In the genomic region with DNA sequence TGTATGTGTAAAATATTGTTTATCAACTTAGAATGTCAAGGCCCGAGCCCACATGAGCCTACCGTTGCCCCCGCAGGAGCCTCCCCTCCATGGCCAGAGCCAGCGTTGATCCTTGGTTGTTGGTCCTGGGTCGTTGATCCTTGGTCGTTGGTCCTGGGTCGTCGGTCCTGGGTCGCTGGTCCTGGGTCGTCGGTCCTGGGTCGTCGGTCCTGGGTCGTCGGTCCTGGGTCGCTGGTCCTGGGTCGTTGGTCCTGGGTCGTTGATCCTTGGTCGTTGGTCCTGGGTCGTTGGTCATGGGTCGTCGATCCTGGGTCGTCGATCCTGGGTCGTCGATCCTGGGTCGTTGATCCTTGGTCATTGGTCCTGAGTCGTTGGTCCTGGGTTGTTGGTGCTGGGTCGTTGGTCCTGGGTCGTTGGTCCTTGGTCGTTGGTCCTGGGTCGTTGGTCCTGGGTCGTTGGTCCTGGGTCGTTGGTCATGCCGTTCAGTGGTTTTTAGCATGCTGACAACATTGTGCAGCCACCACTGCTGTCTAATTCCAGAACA, we compare ENCODE assay signal across 2 cellular contexts.
TF ChIP-seq lines count a peak whose summit lies in the region.

No MANE protein-coding gene starts in this region.

TF ChIP-seq in liver, 16 proteins besides CTCF, POLR2A, EP300 and RAD21:
- peak; percentile 46 for TF ChIP-seq SP1 (IDR thresholded peaks at IDR 0.05)
- no peak for TF ChIP-seq JUND (IDR thresholded peaks at IDR 0.05)
- peak in 1 of 2 donors; percentile 34 for TF ChIP-seq HNF4A (conservative IDR thresholded peaks at IDR 0.05)
- peak; percentile 98 to 99 for TF ChIP-seq RXRA (IDR thresholded peaks at IDR 0.05)
- TF ChIP-seq ATF3 (IDR thresholded peaks at IDR 0.05): no peak
- TF ChIP-seq ZBTB33 (IDR thresholded peaks at IDR 0.05): no peak
- TF ChIP-seq REST (IDR thresholded peaks at IDR 0.05): no peak
- no peak for TF ChIP-seq FOXA1 (IDR thresholded peaks at IDR 0.05)
- no peak for TF ChIP-seq FOXA2 (IDR thresholded peaks at IDR 0.05)
- peak; percentile 92 for TF ChIP-seq NR2F2 (IDR thresholded peaks at IDR 0.05)
- TF ChIP-seq HNF4G (IDR thresholded peaks at IDR 0.05): no peak
- TF ChIP-seq GABPA (IDR thresholded peaks at IDR 0.05 in 1 of 2, conservative IDR thresholded peaks at IDR 0.05 in 1 of 2): no peak

TF ChIP-seq in H1, 55 proteins besides CTCF, POLR2A, EP300 and RAD21:
- TF ChIP-seq SIRT6 (IDR thresholded peaks at IDR 0.05; ENCODE audit: low read length): no peak
- no peak for TF ChIP-seq BCL11A (IDR thresholded peaks at IDR 0.05; ENCODE audit: low read depth in 2 of 2, low read length in 2 of 2)
- TF ChIP-seq, protein P1, sequence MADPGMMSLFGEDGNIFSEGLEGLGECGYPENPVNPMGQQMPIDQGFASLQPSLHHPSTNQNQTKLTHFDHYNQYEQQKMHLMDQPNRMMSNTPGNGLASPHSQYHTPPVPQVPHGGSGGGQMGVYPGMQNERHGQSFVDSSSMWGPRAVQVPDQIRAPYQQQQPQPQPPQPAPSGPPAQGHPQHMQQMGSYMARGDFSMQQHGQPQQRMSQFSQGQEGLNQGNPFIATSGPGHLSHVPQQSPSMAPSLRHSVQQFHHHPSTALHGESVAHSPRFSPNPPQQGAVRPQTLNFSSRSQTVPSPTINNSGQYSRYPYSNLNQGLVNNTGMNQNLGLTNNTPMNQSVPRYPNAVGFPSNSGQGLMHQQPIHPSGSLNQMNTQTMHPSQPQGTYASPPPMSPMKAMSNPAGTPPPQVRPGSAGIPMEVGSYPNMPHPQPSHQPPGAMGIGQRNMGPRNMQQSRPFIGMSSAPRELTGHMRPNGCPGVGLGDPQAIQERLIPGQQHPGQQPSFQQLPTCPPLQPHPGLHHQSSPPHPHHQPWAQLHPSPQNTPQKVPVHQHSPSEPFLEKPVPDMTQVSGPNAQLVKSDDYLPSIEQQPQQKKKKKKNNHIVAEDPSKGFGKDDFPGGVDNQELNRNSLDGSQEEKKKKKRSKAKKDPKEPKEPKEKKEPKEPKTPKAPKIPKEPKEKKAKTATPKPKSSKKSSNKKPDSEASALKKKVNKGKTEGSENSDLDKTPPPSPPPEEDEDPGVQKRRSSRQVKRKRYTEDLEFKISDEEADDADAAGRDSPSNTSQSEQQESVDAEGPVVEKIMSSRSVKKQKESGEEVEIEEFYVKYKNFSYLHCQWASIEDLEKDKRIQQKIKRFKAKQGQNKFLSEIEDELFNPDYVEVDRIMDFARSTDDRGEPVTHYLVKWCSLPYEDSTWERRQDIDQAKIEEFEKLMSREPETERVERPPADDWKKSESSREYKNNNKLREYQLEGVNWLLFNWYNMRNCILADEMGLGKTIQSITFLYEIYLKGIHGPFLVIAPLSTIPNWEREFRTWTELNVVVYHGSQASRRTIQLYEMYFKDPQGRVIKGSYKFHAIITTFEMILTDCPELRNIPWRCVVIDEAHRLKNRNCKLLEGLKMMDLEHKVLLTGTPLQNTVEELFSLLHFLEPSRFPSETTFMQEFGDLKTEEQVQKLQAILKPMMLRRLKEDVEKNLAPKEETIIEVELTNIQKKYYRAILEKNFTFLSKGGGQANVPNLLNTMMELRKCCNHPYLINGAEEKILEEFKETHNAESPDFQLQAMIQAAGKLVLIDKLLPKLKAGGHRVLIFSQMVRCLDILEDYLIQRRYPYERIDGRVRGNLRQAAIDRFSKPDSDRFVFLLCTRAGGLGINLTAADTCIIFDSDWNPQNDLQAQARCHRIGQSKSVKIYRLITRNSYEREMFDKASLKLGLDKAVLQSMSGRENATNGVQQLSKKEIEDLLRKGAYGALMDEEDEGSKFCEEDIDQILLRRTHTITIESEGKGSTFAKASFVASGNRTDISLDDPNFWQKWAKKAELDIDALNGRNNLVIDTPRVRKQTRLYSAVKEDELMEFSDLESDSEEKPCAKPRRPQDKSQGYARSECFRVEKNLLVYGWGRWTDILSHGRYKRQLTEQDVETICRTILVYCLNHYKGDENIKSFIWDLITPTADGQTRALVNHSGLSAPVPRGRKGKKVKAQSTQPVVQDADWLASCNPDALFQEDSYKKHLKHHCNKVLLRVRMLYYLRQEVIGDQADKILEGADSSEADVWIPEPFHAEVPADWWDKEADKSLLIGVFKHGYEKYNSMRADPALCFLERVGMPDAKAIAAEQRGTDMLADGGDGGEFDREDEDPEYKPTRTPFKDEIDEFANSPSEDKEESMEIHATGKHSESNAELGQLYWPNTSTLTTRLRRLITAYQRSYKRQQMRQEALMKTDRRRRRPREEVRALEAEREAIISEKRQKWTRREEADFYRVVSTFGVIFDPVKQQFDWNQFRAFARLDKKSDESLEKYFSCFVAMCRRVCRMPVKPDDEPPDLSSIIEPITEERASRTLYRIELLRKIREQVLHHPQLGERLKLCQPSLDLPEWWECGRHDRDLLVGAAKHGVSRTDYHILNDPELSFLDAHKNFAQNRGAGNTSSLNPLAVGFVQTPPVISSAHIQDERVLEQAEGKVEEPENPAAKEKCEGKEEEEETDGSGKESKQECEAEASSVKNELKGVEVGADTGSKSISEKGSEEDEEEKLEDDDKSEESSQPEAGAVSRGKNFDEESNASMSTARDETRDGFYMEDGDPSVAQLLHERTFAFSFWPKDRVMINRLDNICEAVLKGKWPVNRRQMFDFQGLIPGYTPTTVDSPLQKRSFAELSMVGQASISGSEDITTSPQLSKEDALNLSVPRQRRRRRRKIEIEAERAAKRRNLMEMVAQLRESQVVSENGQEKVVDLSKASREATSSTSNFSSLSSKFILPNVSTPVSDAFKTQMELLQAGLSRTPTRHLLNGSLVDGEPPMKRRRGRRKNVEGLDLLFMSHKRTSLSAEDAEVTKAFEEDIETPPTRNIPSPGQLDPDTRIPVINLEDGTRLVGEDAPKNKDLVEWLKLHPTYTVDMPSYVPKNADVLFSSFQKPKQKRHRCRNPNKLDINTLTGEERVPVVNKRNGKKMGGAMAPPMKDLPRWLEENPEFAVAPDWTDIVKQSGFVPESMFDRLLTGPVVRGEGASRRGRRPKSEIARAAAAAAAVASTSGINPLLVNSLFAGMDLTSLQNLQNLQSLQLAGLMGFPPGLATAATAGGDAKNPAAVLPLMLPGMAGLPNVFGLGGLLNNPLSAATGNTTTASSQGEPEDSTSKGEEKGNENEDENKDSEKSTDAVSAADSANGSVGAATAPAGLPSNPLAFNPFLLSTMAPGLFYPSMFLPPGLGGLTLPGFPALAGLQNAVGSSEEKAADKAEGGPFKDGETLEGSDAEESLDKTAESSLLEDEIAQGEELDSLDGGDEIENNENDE (IDR thresholded peaks at IDR 0.05; ENCODE audit: insufficient replicate concordance, low read length): no peak
- TF ChIP-seq ASH2L (IDR thresholded peaks at IDR 0.05; ENCODE audit: low read length): no peak
- no peak for TF ChIP-seq GABPA (IDR thresholded peaks at IDR 0.05; ENCODE audit: borderline replicate concordance, insufficient read depth, low read length)
- TF ChIP-seq NRF1 (IDR thresholded peaks at IDR 0.05; ENCODE audit: low read depth, low read length): no peak
- TF ChIP-seq SP1 (IDR thresholded peaks at IDR 0.05; ENCODE audit: low read depth, low read length): no peak
- no peak for TF ChIP-seq SAP30 (IDR thresholded peaks at IDR 0.05; ENCODE audit: insufficient read depth, insufficient replicate concordance, low read length)
- TF ChIP-seq KDM1A (IDR thresholded peaks at IDR 0.05; ENCODE audit: borderline replicate concordance, low read length): no peak
